Comparison of ENCODE assay signal across 10 cellular contexts in the genomic region with DNA sequence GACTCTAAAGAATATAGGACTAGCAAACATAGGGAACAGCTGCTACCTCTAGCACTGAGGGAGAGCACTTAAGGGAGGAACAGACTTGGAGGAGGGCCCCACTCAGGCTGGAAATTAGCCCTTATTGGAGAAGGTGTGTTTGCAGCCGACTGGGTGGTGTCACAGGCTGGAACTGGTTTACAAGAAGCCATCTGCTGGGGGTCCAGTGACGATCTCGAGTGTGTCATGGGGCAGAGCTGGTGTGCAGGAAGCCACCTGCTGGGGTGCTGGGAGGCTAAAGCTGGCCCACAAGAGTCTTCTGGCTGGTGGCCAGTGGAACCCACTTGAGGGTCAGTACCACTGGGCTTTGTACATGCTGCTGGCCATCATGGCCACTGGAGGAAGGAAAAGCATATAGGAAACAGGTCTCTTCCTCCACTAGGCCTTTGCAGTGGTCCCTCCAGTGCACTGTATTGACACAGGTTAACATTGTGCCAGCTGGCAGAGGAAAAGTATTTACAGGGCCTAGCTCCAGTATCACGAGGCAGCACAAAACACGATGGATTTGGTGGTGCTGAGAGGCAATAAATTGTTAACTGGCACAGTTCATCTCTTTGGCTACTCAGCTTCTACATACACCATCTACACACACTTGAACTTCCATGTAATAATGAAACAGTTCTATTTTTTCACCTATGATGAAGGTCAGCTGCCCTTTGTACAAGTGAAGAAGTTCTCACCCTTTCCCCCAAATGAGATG. TPM values are rescaled to one million over a fixed set of nuclear protein-coding genes. Genes with fewer than 3 reads are reported as not detected.
DNase-seq lines count a peak whose midpoint lies in the region; ATAC-seq and TF ChIP-seq lines count a peak whose summit lies in the region.
"Had no signal": no experiment of that assay in that cellular context is flagged by ENCODE, and none has a peak within 500 bp of the region (broad histone marks: within the 10 kb centered on the region; RNA-seq: fewer than 3 reads in every experiment).

No MANE protein-coding gene starts in this region.

- peak; percentile 8 for DNase-seq in NCI-H345 (lab: John Stamatoyannopoulos, UW)
- no peak for DNase-seq in NCI-H345 treated with DMSO at 0.1 percent for 48 hours (lab: John Stamatoyannopoulos, UW; ENCODE audit: unreplicated experiment)
- DNase-seq in NCI-H446 treated with DMSO at 0.1 percent for 48 hours (lab: John Stamatoyannopoulos, UW) = peak; percentile 98
- DNase-seq in fibroblast of the aortic adventitia (ENCODE audit: low read depth) = peak; percentile 78
- peak; percentile 26 to 55 for DNase-seq in thyroid gland
- no peak for DNase-seq in stimulated activated CD4-positive, alpha-beta T cell treated with anti-CD3 and anti-CD28 coated beads, Interleukin-4, amount 100 ng/mL, for 1 hour
- no peak for DNase-seq in activated naive CD4-positive, alpha-beta T cell treated with Interleukin-2 at 50 U/mL for 16 hours
- DNase-seq: NCI-H146 had no signal

- peak overlapping the region in 1 of 3 donors; percentile 30 for H3K27ac ChIP-seq in thyroid gland
- H3K27ac ChIP-seq: hepatocyte had no signal

- WGBS in thyroid gland, 2 donors = 24 to 43% methylated on average over 3 to 5 of the region's 5 CpGs

- ATAC-seq in HG03095 (IDR thresholded peaks at IDR 0.05; ENCODE audit: unreplicated experiment) = no peak

- no peak for TF ChIP-seq CTCF in fibroblast of the aortic adventitia (IDR thresholded peaks at IDR 0.05; ENCODE audit: insufficient read depth, low read length)
- TF ChIP-seq CTCF in thyroid gland (IDR thresholded peaks at IDR 0.05) = no peak

- H3K36me3 ChIP-seq in thyroid gland = no peaks in the 10 kb centered on the region

- no peaks in the 10 kb centered on the region for H3K27me3 ChIP-seq in thyroid gland
- H3K27me3 ChIP-seq: hepatocyte had no signal

- H3K9me3 ChIP-seq in thyroid gland = no peaks in the 10 kb centered on the region

- intact Hi-C loops in thyroid gland (cut with DNase I) = no loop called here

- H3K4me3 ChIP-seq in fibroblast of the aortic adventitia (ENCODE audit: low read depth, low read length) = no peak overlapping the region
- H3K4me3 ChIP-seq in thyroid gland (replicated peaks in 1 of 3) = no peak overlapping the region
- H3K4me3 ChIP-seq: hepatocyte had no signal

- TF ChIP-seq POLR2A in thyroid gland (IDR thresholded peaks at IDR 0.05) = no peak

- H3K4me1 ChIP-seq in thyroid gland = peaks cover 11 to 14% of the 10 kb centered on the region in 2 donors

RNA-seq across cellular contexts. Expression of gene MAP3K20, which starts 43.6 kb away (rescaled TPM):
- total RNA-seq in fibroblast of the aortic adventitia (ENCODE audit: low replicate concordance) (53.1 and 68.2 TPM in 2 replicates), thyroid gland (10 to 100 TPM; 24.1 to 34.5 (median 25.6) TPM)

Comparison
In these comparisons a context has a peak if more than half of its experiments do, and no peak if none do; other contexts are left out.
1. DNase-seq: peak in NCI-H345 (single experiment), NCI-H446 treated with DMSO at 0.1 percent for 48 hours (single experiment), fibroblast of the aortic adventitia (single experiment) and thyroid gland (2 of 2); none in NCI-H345 treated with DMSO at 0.1 percent for 48 hours (single experiment), stimulated activated CD4-positive, alpha-beta T cell treated with anti-CD3 and anti-CD28 coated beads, Interleukin-4, amount 100 ng/mL, for 1 hour (single experiment) and activated naive CD4-positive, alpha-beta T cell treated with Interleukin-2 at 50 U/mL for 16 hours (single experiment).